In the genomic region with DNA sequence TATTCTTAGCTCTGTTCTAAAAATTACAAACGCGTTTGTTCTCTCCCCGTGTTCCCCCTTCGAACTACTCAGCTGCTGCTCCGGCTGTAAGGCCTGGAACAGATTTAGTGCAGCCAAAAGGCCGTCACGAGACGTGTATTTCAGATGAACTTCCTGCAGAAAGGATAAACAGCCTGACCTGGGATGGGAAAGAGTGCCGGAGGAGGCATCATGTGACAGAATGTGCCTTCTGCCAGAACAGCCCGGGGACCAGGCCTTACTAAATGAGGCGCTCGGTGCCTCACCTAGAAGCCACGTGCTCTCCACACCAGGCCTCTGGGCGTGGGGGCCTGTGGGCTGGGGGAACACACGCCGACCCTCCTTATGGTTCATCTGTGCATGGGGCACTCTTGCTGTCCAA, we compare ENCODE assay signal across 18 cellular contexts.
DNase-seq lines count a peak whose midpoint lies in the region; TF ChIP-seq lines count a peak whose summit lies in the region.
"Had no signal": no experiment of that assay in that cellular context is flagged by ENCODE, and none has a peak within 500 bp of the region (broad histone marks: within the 10 kb centered on the region; RNA-seq: fewer than 3 reads in every experiment).

No MANE protein-coding gene starts in this region.

- no peaks in the 10 kb centered on the region for H4K20me1 ChIP-seq in mammary epithelial cell (ENCODE audit: insufficient read depth, low read length)
- H4K20me1 ChIP-seq in hepatocyte (ENCODE audit: insufficient read depth, poor library complexity, severe bottlenecking), result no peaks in the 10 kb centered on the region
- no peaks in the 10 kb centered on the region for H4K20me1 ChIP-seq in neural progenitor cell (ENCODE audit: low read depth)

- H3K9me2 ChIP-seq in hepatocyte (replicated peaks; ENCODE audit: insufficient read depth), result no peaks in the 10 kb centered on the region

- TF ChIP-seq CTCF in breast epithelium (IDR thresholded peaks at IDR 0.05), result no peak
- TF ChIP-seq CTCF in mammary epithelial cell (conservative IDR thresholded peaks at IDR 0.05 in 1 of 2, IDR thresholded peaks at IDR 0.05 in 1 of 2; ENCODE audit: extremely low read depth in 1 of 2, insufficient read depth in 1 of 2, low read depth in 1 of 2, low read length in 2 of 2), result no peak
- no peak for TF ChIP-seq CTCF in hepatocyte (IDR thresholded peaks at IDR 0.05; ENCODE audit: poor library complexity)
- TF ChIP-seq CTCF in neural progenitor cell (IDR thresholded peaks at IDR 0.05), result no peak
- TF ChIP-seq CTCF in uterus (IDR thresholded peaks at IDR 0.05), result no peak

- no peaks in the 10 kb centered on the region for H3K27me3 Mint-ChIP-seq in neural progenitor cell (ENCODE audit: insufficient read depth, low read depth)

- H3K4me1 ChIP-seq in breast epithelium (no peaks in the 10 kb centered on the region), mammary epithelial cell (ENCODE audit: insufficient read depth, low read length) (no peaks in the 10 kb centered on the region), hepatocyte (ENCODE audit: insufficient read depth) (peaks cover 5% of the 10 kb centered on the region), neural progenitor cell (no peaks in the 10 kb centered on the region), uterus (peaks cover 0 to 13% of the 10 kb centered on the region in 2 donors)
- H3K4me1 ChIP-seq: thyroid gland had no signal

- no peak overlapping the region for H3K4me3 Mint-ChIP-seq in neural progenitor cell
- H3K4me3 Mint-ChIP-seq: endodermal cell had no signal

- no peaks in the 10 kb centered on the region for H3K36me3 Mint-ChIP-seq in neural progenitor cell

- CTCF ChIA-PET in mammary epithelial cell (lab: Charles Lee; ENCODE audit: low non-redundant PET), result no interaction called here

- WGBS in mammary epithelial cell (ENCODE audit: low coverage, missing lambda C conversion rate), result 90% methylated on average over 12 of the region's 16 CpGs
- 79% methylated on average over 15 of the region's 16 CpGs for WGBS in hepatocyte (ENCODE audit: low lambda C conversion rate, missing lambda C conversion rate)

- H3K36me3 ChIP-seq in breast epithelium (no peaks in the 10 kb centered on the region), mammary epithelial cell (ENCODE audit: insufficient read depth, low read length) (no peaks in the 10 kb centered on the region), hepatocyte (replicated peaks; ENCODE audit: insufficient read depth, low read depth) (no peaks in the 10 kb centered on the region), neural progenitor cell (no peaks in the 10 kb centered on the region), uterus (no peaks in the 10 kb centered on the region)
- H3K36me3 ChIP-seq: thyroid gland had no signal

- intact Hi-C loops in breast epithelium (cut with DNase I; ENCODE audit: low total_unique reads), result loop anchor here (5.0 to 10.0 kb wide), 3 partner anchors 90 to 1372 kb away; a partner anchor contains a TSS
- intact Hi-C loops in mammary epithelial cell (cut with micrococcal nuclease), result no loop called here
- intact Hi-C loops in uterus (cut with DNase I; ENCODE audit: low total_unique reads), result no loop called here

- H3K9me3 ChIP-seq in breast epithelium, result no peaks in the 10 kb centered on the region
- H3K9me3 ChIP-seq in mammary epithelial cell (replicated peaks; ENCODE audit: insufficient read depth, low read length), result no peaks in the 10 kb centered on the region
- H3K9me3 ChIP-seq in hepatocyte (ENCODE audit: low read depth), result no peaks in the 10 kb centered on the region
- H3K9me3 ChIP-seq in neural progenitor cell (ENCODE audit: low read depth), result no peaks in the 10 kb centered on the region
- no peaks in the 10 kb centered on the region for H3K9me3 ChIP-seq in uterus
- H3K9me3 ChIP-seq: thyroid gland had no signal

- dilution Hi-C loops in mammary epithelial cell (cut with HindIII; ENCODE audit: low sequenced_read_pairs), result no loop called here

- H3K9ac ChIP-seq in mammary epithelial cell (ENCODE audit: insufficient read depth, low read length), result no peak overlapping the region
- H3K9ac ChIP-seq in neural progenitor cell, result no peak overlapping the region

- H3K27ac ChIP-seq in breast epithelium (peak overlapping the region; percentile 76 to 88), mammary epithelial cell (ENCODE audit: insufficient read depth, low read depth, low read length) (no peak overlapping the region), hepatocyte (peak overlapping the region; percentile 20), neural progenitor cell (no peak overlapping the region), uterus (peak overlapping the region; percentile 78 to 89)
- H3K27ac ChIP-seq: VCaP had no signal

- no peaks in the 10 kb centered on the region for H3K79me2 ChIP-seq in mammary epithelial cell (ENCODE audit: insufficient read depth, low read length)
- H3K79me2 ChIP-seq in hepatocyte, result no peaks in the 10 kb centered on the region
- H3K79me2 ChIP-seq in neural progenitor cell (ENCODE audit: low read depth), result no peaks in the 10 kb centered on the region

- H3K4me3 ChIP-seq in breast epithelium (no peak overlapping the region), mammary epithelial cell (replicated peaks in 1 of 3; ENCODE audit: insufficient read depth in 1 of 3, low read depth in 2 of 3, low read length in 3 of 3) (no peak overlapping the region), hepatocyte (no peak overlapping the region), neural progenitor cell (no peak overlapping the region), uterus (no peak overlapping the region)
- H3K4me3 ChIP-seq: smooth muscle cell, thyroid gland had no signal

- BruUV-seq in mammary epithelial cell (replicated peaks; lab: Mats Ljungman, UMichigan), result no TSS peak

- H3F3A ChIP-seq in neural progenitor cell (ENCODE audit: low read depth), result no peaks in the 10 kb centered on the region

- peak in 1 of 2 donors; percentile 30 for DNase-seq in breast epithelium (ENCODE audit: low spot score in 2 of 2)
- no peak for DNase-seq in mammary epithelial cell
- no peak for DNase-seq in hepatocyte (ENCODE audit: low spot score)
- DNase-seq in neural progenitor cell (ENCODE audit: low spot score), result no peak
- DNase-seq in uterus, result peak; percentile 73 to 82
- no peak for DNase-seq in activated CD8-positive, alpha-beta memory T cell treated with anti-CD3 and anti-CD28 coated beads, Interleukin-2, amount 50 U/mL, for 4 hours
- no peak for DNase-seq in activated gamma-delta T cell treated with Interleukin-2 at 50 U/mL for 16 hours
- DNase-seq in activated naive CD4-positive, alpha-beta T cell treated with anti-CD3 and anti-CD28 coated beads, Interleukin-2, amount 50 U/mL, for 16 hours, result no peak
- DNase-seq: 8988T; activated CD4-positive, alpha-beta T cell treated with anti-CD3 and anti-CD28 coated beads, Interleukin-2, amount 50 U/mL, for 48 hours; Calu3; cerebellar nuclear complex; endodermal cell; NCI-H2227 treated with DMSO at 0.1 percent for 48 hours; T-helper 1 cell; thyroid gland had no signal

- TF ChIP-seq POLR2A in breast epithelium (IDR thresholded peaks at IDR 0.05) (no peak), uterus (IDR thresholded peaks at IDR 0.05) (no peak)

- H3K27me3 ChIP-seq in breast epithelium, result no peaks in the 10 kb centered on the region
- no peaks in the 10 kb centered on the region for H3K27me3 ChIP-seq in mammary epithelial cell (ENCODE audit: insufficient read depth, low read length)
- H3K27me3 ChIP-seq in hepatocyte, result no peaks in the 10 kb centered on the region
- no peaks in the 10 kb centered on the region for H3K27me3 ChIP-seq in neural progenitor cell
- no peaks in the 10 kb centered on the region for H3K27me3 ChIP-seq in uterus
- H3K27me3 ChIP-seq: thyroid gland had no signal

- in situ Hi-C loops in mammary epithelial cell (cut with MboI; ENCODE audit: low sequenced_read_pairs in 2 of 2), result loop anchor here (5.0 to 25.0 kb wide), 4 partner anchors 160 to 387 kb away; no protein-coding TSS in a partner anchor

- H2AFZ ChIP-seq in mammary epithelial cell (ENCODE audit: low read depth, low read length) (no peak overlapping the region), hepatocyte (no peak overlapping the region), neural progenitor cell (replicated peaks) (no peak overlapping the region)

- no peak overlapping the region for H3K4me2 ChIP-seq in mammary epithelial cell (ENCODE audit: insufficient read depth, low read depth, low read length)
- H3K4me2 ChIP-seq in hepatocyte, result no peak overlapping the region
- H3K4me2 ChIP-seq in neural progenitor cell, result no peak overlapping the region
- H3K4me2 ChIP-seq: smooth muscle cell had no signal

- no peaks in the 10 kb centered on the region for H3K9me3 Mint-ChIP-seq in neural progenitor cell
- H3K9me3 Mint-ChIP-seq: endodermal cell had no signal

- H3K27ac Mint-ChIP-seq in neural progenitor cell, result peak overlapping the region; percentile 32
- H3K27ac Mint-ChIP-seq: endodermal cell had no signal

- H3K4me1 Mint-ChIP-seq in neural progenitor cell, result peaks cover 35% of the 10 kb centered on the region

Comparison
In these comparisons a context has a peak if more than half of its experiments do, and no peak if none do; other contexts are left out.
1. H3K27ac ChIP-seq: peak in breast epithelium (2 of 2), hepatocyte (single experiment) and uterus (2 of 2); none in mammary epithelial cell (single experiment) and neural progenitor cell (single experiment).
2. DNase-seq: peak in uterus (2 of 2); none in mammary epithelial cell (single experiment), hepatocyte (single experiment), neural progenitor cell (single experiment), activated CD8-positive, alpha-beta memory T cell treated with anti-CD3 and anti-CD28 coated beads, Interleukin-2, amount 50 U/mL, for 4 hours (single experiment), activated gamma-delta T cell treated with Interleukin-2 at 50 U/mL for 16 hours (single experiment) and activated naive CD4-positive, alpha-beta T cell treated with anti-CD3 and anti-CD28 coated beads, Interleukin-2, amount 50 U/mL, for 16 hours (single experiment).